Comparison of ENCODE assay signal across 12 cellular contexts in genomic region chr4:40564004-40564403, GRCh38.
DNase-seq lines count a peak whose midpoint lies in the region; ATAC-seq and TF ChIP-seq lines count a peak whose summit lies in the region.
"Had no signal": no experiment of that assay in that cellular context is flagged by ENCODE, and none has a peak within 500 bp of the region (broad histone marks: within the 10 kb centered on the region; RNA-seq: fewer than 3 reads in every experiment).

No MANE protein-coding gene starts in this region.

- H3K36me3 Mint-ChIP-seq in chondrocyte (ENCODE audit: low read depth), result no peaks in the 10 kb centered on the region
- H3K36me3 Mint-ChIP-seq: naive thymus-derived CD8-positive, alpha-beta T cell had no signal

- H3K4me3 ChIP-seq in PC-3 (ENCODE audit: low read length), result no peak overlapping the region
- H3K4me3 ChIP-seq: body of pancreas had no signal

- peak overlapping the region; percentile 36; the same call in 1 of the 2 replicates for H3K27ac ChIP-seq in PC-3 (ENCODE audit: low read length)
- H3K27ac ChIP-seq: RWPE1 had no signal

- H3K4me3 Mint-ChIP-seq in chondrocyte (ENCODE audit: unreplicated experiment), result no peak overlapping the region
- H3K4me3 Mint-ChIP-seq: naive thymus-derived CD8-positive, alpha-beta T cell had no signal

- H3F3A ChIP-seq in PC-3 (ENCODE audit: low read length, unreplicated experiment), result no peaks in the 10 kb centered on the region

- no peaks in the 10 kb centered on the region for H4K20me1 ChIP-seq in PC-3 (ENCODE audit: low read length)

- H2AFZ ChIP-seq in PC-3 (ENCODE audit: low read length), result no peak overlapping the region

- ATAC-seq in PC-3, result peak; percentile 76
- peak; percentile 70 for ATAC-seq in sciatic nerve
- no peak for ATAC-seq in GM21528 (IDR thresholded peaks at IDR 0.05; ENCODE audit: low FRiP score, unreplicated experiment)
- ATAC-seq: body of pancreas; naive thymus-derived CD8-positive, alpha-beta T cell had no signal

- DNase-seq in HCEC 1CT (peak; percentile 27), PC-3 (peak; percentile 58), glomerular visceral epithelial cell (ENCODE audit: extremely low spot score) (peak; percentile 64), sciatic nerve (ENCODE audit: low spot score) (no peak), ecto neural progenitor cell (ENCODE audit: low spot score) (no peak), chondrocyte (ENCODE audit: low spot score) (no peak)
- DNase-seq: activated CD4-positive, CD25-positive, alpha-beta regulatory T cell; activated T-cell treated with anti-CD3 and anti-CD28 coated beads, Interleukin-2, amount 50 U/mL, for 48 hours; naive thymus-derived CD8-positive, alpha-beta T cell had no signal

- no peak overlapping the region for H3K27ac Mint-ChIP-seq in chondrocyte (ENCODE audit: unreplicated experiment)

- no TSS peak for BruUV-seq in PC-3 (replicated peaks; lab: Mats Ljungman, UMichigan)

- no peaks in the 10 kb centered on the region for H3K27me3 ChIP-seq in PC-3 (ENCODE audit: low read length)
- H3K27me3 ChIP-seq: body of pancreas had no signal

- no peak overlapping the region for H3K4me2 ChIP-seq in PC-3 (ENCODE audit: low read length)

- no peaks in the 10 kb centered on the region for H3K36me3 ChIP-seq in PC-3 (ENCODE audit: low read depth, low read length)

- TF ChIP-seq CTCF in PC-3 (conservative IDR thresholded peaks at IDR 0.05; ENCODE audit: low read depth, low read length) (no peak), chondrocyte (IDR thresholded peaks at IDR 0.05) (no peak)

- no peaks in the 10 kb centered on the region for H3K4me1 Mint-ChIP-seq in chondrocyte (ENCODE audit: low read depth)

- H3K27me3 Mint-ChIP-seq in chondrocyte (ENCODE audit: low read depth), result no peaks in the 10 kb centered on the region

- H3K9me3 ChIP-seq in PC-3 (ENCODE audit: low read length), result no peaks in the 10 kb centered on the region
- H3K9me3 ChIP-seq: body of pancreas had no signal

- CTCF ChIA-PET in PC-3 (lab: Charles Lee), result no interaction called here

- intact Hi-C loops in PC-3 (cut with micrococcal nuclease), result no loop called here
- intact Hi-C loops in sciatic nerve (cut with DNase I), result no loop called here

- no peaks in the 10 kb centered on the region for H3K9me2 ChIP-seq in PC-3 (replicated peaks; ENCODE audit: low read length)

- no peaks in the 10 kb centered on the region for H3K79me2 ChIP-seq in PC-3 (ENCODE audit: low read length)

- H3K9ac ChIP-seq in PC-3 (ENCODE audit: low read length), result no peak overlapping the region

- POLR2A ChIA-PET in PC-3 (lab: Charles Lee; ENCODE audit: unreplicated experiment), result no interaction called here

- H3K4me1 ChIP-seq in PC-3 (ENCODE audit: insufficient read depth, low read length), result peaks cover 25% of the 10 kb centered on the region

- no peaks in the 10 kb centered on the region for H3K9me3 Mint-ChIP-seq in chondrocyte (ENCODE audit: low read depth)
- H3K9me3 Mint-ChIP-seq: naive thymus-derived CD8-positive, alpha-beta T cell had no signal

Comparison
In these comparisons a context has a peak if more than half of its experiments do, and no peak if none do; other contexts are left out.
1. DNase-seq: peak in HCEC 1CT (single experiment), PC-3 (single experiment) and glomerular visceral epithelial cell (single experiment); none in sciatic nerve (single experiment), ecto neural progenitor cell (single experiment) and chondrocyte (single experiment).